In the genomic region with DNA sequence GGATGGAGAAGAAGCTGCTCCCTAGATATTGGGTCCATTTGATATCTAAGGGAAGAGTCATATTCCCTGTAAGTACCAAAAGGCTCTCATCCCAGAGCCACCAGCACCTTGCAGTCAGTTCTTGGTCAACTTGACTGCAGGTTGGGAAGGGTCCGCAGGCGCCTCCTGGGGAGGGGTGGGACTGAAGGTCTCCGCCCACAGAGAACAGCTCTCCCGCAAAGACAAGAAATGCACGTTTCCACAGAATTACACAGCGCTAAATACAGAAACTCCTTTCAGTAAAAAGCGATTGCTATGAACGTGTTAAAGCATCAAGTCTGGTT, we compare ENCODE assay signal across 8 cellular contexts. TPM values are rescaled to one million over a fixed set of nuclear protein-coding genes. Genes with fewer than 3 reads are reported as not detected.
DNase-seq lines count a peak whose midpoint lies in the region; ATAC-seq and TF ChIP-seq lines count a peak whose summit lies in the region.

No MANE protein-coding gene starts in this region.

- no peak overlapping the region for H3K23ac ChIP-seq in H9 (ENCODE audit: insufficient read length, low read depth, low read length)

- WGBS in H9 (ENCODE audit: extremely low coverage, insufficient read length, low lambda C conversion rate) = no CpG with 5 or more reads among the region's 8 CpGs

- no peak overlapping the region for H3K27ac ChIP-seq in H9 (ENCODE audit: insufficient read length, low read depth, low read length)

- no peaks in the 10 kb centered on the region for H3K27me3 ChIP-seq in H9 (ENCODE audit: insufficient read depth, low read length)
- H3K27me3 ChIP-seq in skeletal muscle satellite cell (ENCODE audit: control insufficient read depth, insufficient read depth, low read length) = no peaks in the 10 kb centered on the region

- peak overlapping the region; percentile 72 for H3K4me3 ChIP-seq in WI38 (ENCODE audit: low read depth, low read length)
- H3K4me3 ChIP-seq in skeletal muscle satellite cell (ENCODE audit: low read length) = peak overlapping the region; percentile 84

- H2AK5ac ChIP-seq in H9 (ENCODE audit: insufficient read length, low read length) = no peak overlapping the region

- H3K14ac ChIP-seq in H9 (ENCODE audit: insufficient read depth, low read length) = no peak overlapping the region

- CTCF ChIA-PET in HEK293T (lab: Yijun Ruan, JAX) = interaction anchor here (2.0 to 2.6 kb wide), 2 partner anchors 15 to 82 kb away, joined by 12 to 22 read pairs; a partner anchor contains a TSS

- peak overlapping the region; percentile 58 to 86 (median 59); a peak in 3 of 7 replicates for H3K27ac Mint-ChIP-seq in H9
- peak overlapping the region; percentile 85 for H3K27ac Mint-ChIP-seq in glutamatergic neuron (ENCODE audit: unreplicated experiment)

- H2BK20ac ChIP-seq in H9 (ENCODE audit: low read depth, low read length, poor library complexity, severe bottlenecking) = no peak overlapping the region

- H3K79me2 ChIP-seq in H9 (ENCODE audit: insufficient read depth, low read length) = peaks cover 24% of the 10 kb centered on the region; the same call in 1 of the 2 replicates

- H3K4me1 Mint-ChIP-seq in H9 = peaks cover 16 to 19% of the 10 kb centered on the region in 2 experiments
- H3K4me1 Mint-ChIP-seq in glutamatergic neuron (ENCODE audit: low read depth, unreplicated experiment) = peaks cover 23% of the 10 kb centered on the region

- H3K9me3 Mint-ChIP-seq in H9 (no peaks in the 10 kb centered on the region), glutamatergic neuron (ENCODE audit: unreplicated experiment) (peaks cover 9% of the 10 kb centered on the region)

- no peak overlapping the region for H3K4ac ChIP-seq in H9 (ENCODE audit: low read depth, low read length)

- TF ChIP-seq CTCF in H9 (conservative IDR thresholded peaks at IDR 0.05) = no peak
- TF ChIP-seq CTCF in WI38 (IDR thresholded peaks at IDR 0.05; ENCODE audit: low read depth, low read length) = no peak
- no peak for TF ChIP-seq CTCF in glutamatergic neuron (IDR thresholded peaks at IDR 0.05; ENCODE audit: partially characterized antibody, unreplicated experiment)

- no peaks in the 10 kb centered on the region for H3K79me1 ChIP-seq in H9 (ENCODE audit: insufficient read depth, low read depth, low read length, poor library complexity, severe bottlenecking)

- no peaks in the 10 kb centered on the region for H3K9me3 ChIP-seq in H9 (ENCODE audit: control insufficient read depth, low read depth, low read length)
- H3K9me3 ChIP-seq in skeletal muscle satellite cell (replicated peaks; ENCODE audit: low read length) = no peaks in the 10 kb centered on the region

- H3T11ph ChIP-seq in H9 (ENCODE audit: low read length) = no peak overlapping the region

- H3K9ac ChIP-seq in H9 (ENCODE audit: extremely low read depth, insufficient read length, low read length) (peak overlapping the region; percentile 59), skeletal muscle satellite cell (ENCODE audit: low read depth, low read length) (peak overlapping the region; percentile 87)

- no peak overlapping the region for H4K8ac ChIP-seq in H9 (replicated peaks; ENCODE audit: insufficient read length, low read depth, low read length)

- H2BK120ac ChIP-seq in H9 (ENCODE audit: low read depth, low read length, poor library complexity, severe bottlenecking) = no peak overlapping the region

- H3K4me2 ChIP-seq in H9 (ENCODE audit: insufficient read depth, insufficient read length, low read length) (peak overlapping the region; percentile 81), skeletal muscle satellite cell (ENCODE audit: low read length) (peak overlapping the region; percentile 88)

- H3K23me2 ChIP-seq in H9 (ENCODE audit: insufficient read length, low read depth, low read length, poor library complexity, severe bottlenecking) = peaks cover 12% of the 10 kb centered on the region

- no peak overlapping the region for H2BK12ac ChIP-seq in H9 (ENCODE audit: insufficient read length, low read depth, low read length)

- H3K36me3 Mint-ChIP-seq in H9 (ENCODE audit: insufficient read depth in 1 of 3, low read depth in 3 of 3) = peaks cover 0 to 12% (median 4%) of the 10 kb centered on the region in 3 experiments; a peak in 3 of 7 replicates
- H3K36me3 Mint-ChIP-seq in glutamatergic neuron (ENCODE audit: unreplicated experiment) = no peaks in the 10 kb centered on the region

- no peak overlapping the region for H4K91ac ChIP-seq in H9 (ENCODE audit: insufficient read length, low read depth, low read length)

- H3K56ac ChIP-seq in H9 (ENCODE audit: insufficient read length, low read depth, low read length) = no peak overlapping the region

- H3K4me1 ChIP-seq in H9 (ENCODE audit: insufficient read depth, low read length) (0 out of 2 replicates have a peak, but pooled peaks cover 3% of the 10 kb centered on the region), skeletal muscle satellite cell (ENCODE audit: control insufficient read depth, insufficient read depth, low read length) (peaks cover 18% of the 10 kb centered on the region)

- H3K27me3 Mint-ChIP-seq in H9 (ENCODE audit: low read depth) = no peaks in the 10 kb centered on the region
- peaks cover 4% of the 10 kb centered on the region for H3K27me3 Mint-ChIP-seq in glutamatergic neuron (ENCODE audit: unreplicated experiment)

- no peak for DNase-seq in H9
- DNase-seq in glutamatergic neuron = no peak
- DNase-seq in NCI-H2029 treated with DMSO at 0.1 percent for 48 hours (lab: John Stamatoyannopoulos, UW) = no peak
- no peak for DNase-seq in stimulated activated CD4-positive, alpha-beta T cell treated with anti-CD3 and anti-CD28 coated beads, Interleukin-2, amount 100 ng/mL, for 48 hours
- DNase-seq in HEK293T (ENCODE audit: extremely low spot score) = no peak

- H2BK5ac ChIP-seq in H9 (ENCODE audit: insufficient read length, low read length) = no peak overlapping the region

- H4K5ac ChIP-seq in H9 (ENCODE audit: insufficient read length, low read depth, low read length) = no peak overlapping the region

- no peak overlapping the region for H2AFZ ChIP-seq in H9 (ENCODE audit: low read length)

- H3K18ac ChIP-seq in H9 (ENCODE audit: insufficient read length, low read depth, low read length) = no peak overlapping the region

- H2BK15ac ChIP-seq in H9 (ENCODE audit: low read depth, low read length) = no peak overlapping the region

- H4K20me1 ChIP-seq in H9 (ENCODE audit: control insufficient read depth, insufficient read depth, insufficient read length) = no peaks in the 10 kb centered on the region

- POLR2A ChIA-PET in HEK293T (lab: Yijun Ruan, JAX) = interaction anchor here (0.7 to 4.4 kb wide), 13 partner anchors 14 to 105 kb away, joined by 3 to 19 read pairs (median 8); a partner anchor contains a TSS

- ATAC-seq in HG02759 (IDR thresholded peaks at IDR 0.05; ENCODE audit: unreplicated experiment) = no peak

- H3K4me3 Mint-ChIP-seq in H9 (peak overlapping the region; percentile 81 to 88), glutamatergic neuron (ENCODE audit: unreplicated experiment) (peak overlapping the region; percentile 85)

- H3K36me3 ChIP-seq in skeletal muscle satellite cell (ENCODE audit: insufficient read depth, low read length) = no peaks in the 10 kb centered on the region

TF ChIP-seq in HEK293T, 16 proteins besides CTCF, POLR2A, EP300 and RAD21:
- no peak for TF ChIP-seq ELF4 (IDR thresholded peaks at IDR 0.05)

RNA-seq across cellular contexts. Expression of a gene that starts 0.9 kb away (rescaled TPM):
- 87.3 and 88.5 TPM in 2 replicates for total RNA-seq in H9 (2021)
- total RNA-seq in glutamatergic neuron (ENCODE audit: unreplicated experiment) = 42.8 TPM
- 18.1 and 21.3 TPM in 2 replicates for total RNA-seq in skeletal muscle satellite cell (2012; rRNA removed)

RNA-seq across cellular contexts. Expression of a gene that starts 32.8 kb away (rescaled TPM):
- total RNA-seq in H9 (2021) (10.0 and 14.3 TPM in 2 replicates), glutamatergic neuron (ENCODE audit: unreplicated experiment) (191 TPM)
- 20.8 and 27.7 TPM in 2 replicates for total RNA-seq in skeletal muscle satellite cell (2012; rRNA removed)

Comparison
In these comparisons a context has a peak if more than half of its experiments do, and no peak if none do; other contexts are left out.
1. RNA of a gene that starts 32.8 kb away (total RNA-seq): 191 TPM in glutamatergic neuron (single experiment); 10.0 to 14.3 TPM in H9; every median in the first group is over 10 times any median in the second.